15 cellular contexts compared by ENCODE assay signal in genomic region chr1:210123924-210124589, GRCh38.
DNase-seq lines count a peak whose midpoint lies in the region; ATAC-seq, FAIRE-seq and TF ChIP-seq lines count a peak whose summit lies in the region.
"Had no signal": no experiment of that assay in that cellular context is flagged by ENCODE, and none has a peak within 500 bp of the region (broad histone marks: within the 10 kb centered on the region; RNA-seq: fewer than 3 reads in every experiment).

No MANE protein-coding gene starts in this region.

- WGBS in A549 (ENCODE audit: missing lambda C conversion rate) = 0% methylated on average over 2 of the region's 2 CpGs

- no peaks in the 10 kb centered on the region for H4K20me1 ChIP-seq in PC-3 (ENCODE audit: low read length)

- no peak overlapping the region for H3K27ac ChIP-seq in A549
- H3K27ac ChIP-seq in PC-3 (ENCODE audit: low read length) = no peak overlapping the region
- H3K27ac ChIP-seq: C4-2B had no signal

- no peak overlapping the region for H2AFZ ChIP-seq in PC-3 (ENCODE audit: low read length)

- no peak for FAIRE-seq in A549 (lab: Jason Lieb, UNC)
- FAIRE-seq: GM12878 had no signal

- H3K9me3 ChIP-seq in A549 (no peaks in the 10 kb centered on the region), PC-3 (ENCODE audit: low read length) (no peaks in the 10 kb centered on the region)

- no peaks in the 10 kb centered on the region for H3K36me3 ChIP-seq in PC-3 (ENCODE audit: low read depth, low read length)

- H3K4me1 Mint-ChIP-seq in activated T-helper 1 cell treated with anti-CD3 and anti-CD28 coated beads, Interleukin-12 subunit alpha, Interleukin-12 subunit beta, Interleukin-2, Interleukin-4 antibody, amounts not matched to agents 30 ng/mL and 10 ng/mL and 1 ng/mL, durations not matched to agents 14 hours and 24 hours and 36 hours (ENCODE audit: low read depth) = no peaks in the 10 kb centered on the region
- H3K4me1 Mint-ChIP-seq: activated naive CD8-positive, alpha-beta T cell treated with anti-CD3 and anti-CD28 coated beads, Interleukin-2, amount 50 U/mL, for 24 hours; IgD-negative memory B cell had no signal

- H3F3A ChIP-seq in PC-3 (ENCODE audit: low read length, unreplicated experiment) = no peaks in the 10 kb centered on the region

- H3K9ac ChIP-seq in PC-3 (ENCODE audit: low read length) = no peak overlapping the region

- no TSS peak for BruUV-seq in PC-3 (replicated peaks; lab: Mats Ljungman, UMichigan)

- no peaks in the 10 kb centered on the region for H3K36me3 Mint-ChIP-seq in activated T-helper 1 cell treated with anti-CD3 and anti-CD28 coated beads, Interleukin-12 subunit alpha, Interleukin-12 subunit beta, Interleukin-2, Interleukin-4 antibody, amounts not matched to agents 30 ng/mL and 10 ng/mL and 1 ng/mL, durations not matched to agents 14 hours and 24 hours and 36 hours (ENCODE audit: low read depth)
- H3K36me3 Mint-ChIP-seq: IgD-negative memory B cell, type B pancreatic cell had no signal

- no peak for TF ChIP-seq RAD21 in A549 (conservative IDR thresholded peaks at IDR 0.05 in 1 of 2, IDR thresholded peaks at IDR 0.05 in 1 of 2)

- ATAC-seq in A549 (no peak; a peak in 2 of 6 replicates), PC-3 (peak; percentile 83), GM21515 (IDR thresholded peaks at IDR 0.05; ENCODE audit: unreplicated experiment) (no peak)
- ATAC-seq: activated naive CD8-positive, alpha-beta T cell treated with anti-CD3 and anti-CD28 coated beads, Interleukin-2, amount 50 U/mL, for 24 hours; GM12878 had no signal

- no peaks in the 10 kb centered on the region for H3K9me2 ChIP-seq in PC-3 (replicated peaks; ENCODE audit: low read length)

- DNase-seq in A549 (ENCODE audit: low read depth in 1 of 2, low spot score in 1 of 2) = peak; percentile 21 to 39
- peak; percentile 38 for DNase-seq in GM04504 (ENCODE audit: low read depth)
- peak; percentile 91 for DNase-seq in PC-3
- DNase-seq in fibroblast of mammary gland (ENCODE audit: low read depth) = peak; percentile 87
- no peak for DNase-seq in activated T-helper 1 cell treated with anti-CD3 and anti-CD28 coated beads, Interleukin-12 subunit alpha, Interleukin-12 subunit beta, Interleukin-2, Interleukin-4 antibody, amounts not matched to agents 30 ng/mL and 10 ng/mL and 1 ng/mL, durations not matched to agents 14 hours and 24 hours and 36 hours (ENCODE audit: low spot score)
- no peak for DNase-seq in NCI-H128 (lab: John Stamatoyannopoulos, UW; ENCODE audit: unreplicated experiment)
- no peak for DNase-seq in activated CD8-positive, alpha-beta memory T cell treated with anti-CD3 and anti-CD28 coated beads, Interleukin-2, amount 50 U/mL, for 4 hours
- DNase-seq: activated naive CD8-positive, alpha-beta T cell treated with anti-CD3 and anti-CD28 coated beads, Interleukin-2, amount 50 U/mL, for 24 hours; erythroblast; posterior cingulate gyrus had no signal

- H3K4me3 Mint-ChIP-seq in activated T-helper 1 cell treated with anti-CD3 and anti-CD28 coated beads, Interleukin-12 subunit alpha, Interleukin-12 subunit beta, Interleukin-2, Interleukin-4 antibody, amounts not matched to agents 30 ng/mL and 10 ng/mL and 1 ng/mL, durations not matched to agents 14 hours and 24 hours and 36 hours = no peak overlapping the region
- H3K4me3 Mint-ChIP-seq: activated naive CD8-positive, alpha-beta T cell treated with anti-CD3 and anti-CD28 coated beads, Interleukin-2, amount 50 U/mL, for 24 hours; IgD-negative memory B cell; type B pancreatic cell had no signal

- POLR2A ChIA-PET in A549 (lab: Yijun Ruan, JAX) = no interaction called here
- POLR2A ChIA-PET in PC-3 (lab: Charles Lee; ENCODE audit: unreplicated experiment) = interaction anchor here (0.7 kb wide), 1 partner anchor 136 kb away, joined by 3 read pairs; no protein-coding TSS in a partner anchor

- no peak for TF ChIP-seq CTCF in A549 (IDR thresholded peaks at IDR 0.05)
- no peak for TF ChIP-seq CTCF in PC-3 (conservative IDR thresholded peaks at IDR 0.05; ENCODE audit: low read depth, low read length)
- no peak for TF ChIP-seq CTCF in fibroblast of mammary gland (conservative IDR thresholded peaks at IDR 0.05; ENCODE audit: control insufficient read depth, insufficient read depth, low read depth, low read length)

- no peak for TF ChIP-seq POLR2A in A549 (IDR thresholded peaks at IDR 0.05; ENCODE audit: low read length)

- intact Hi-C loops in PC-3 (cut with micrococcal nuclease) = loop anchor here (10.0 kb wide), 1 partner anchor 259 kb away; no protein-coding TSS in a partner anchor
- intact Hi-C loops in activated T-helper 1 cell treated with anti-CD3 and anti-CD28 coated beads, Interleukin-12 subunit alpha, Interleukin-12 subunit beta, Interleukin-2, Interleukin-4 antibody, amounts not matched to agents 30 ng/mL and 10 ng/mL and 1 ng/mL, durations not matched to agents 14 hours and 24 hours and 36 hours (cut with micrococcal nuclease) = no loop called here

- H3K4me3 ChIP-seq in A549 (no peak overlapping the region), PC-3 (ENCODE audit: low read length) (no peak overlapping the region), fibroblast of mammary gland (ENCODE audit: control insufficient read depth, low read depth, low read length) (no peak overlapping the region)
- H3K4me3 ChIP-seq: GM12878 had no signal

- CTCF ChIA-PET in A549 (lab: Yijun Ruan, JAX) = no interaction called here
- CTCF ChIA-PET in PC-3 (lab: Charles Lee) = no interaction called here

- H3K4me1 ChIP-seq in A549 = peaks cover 12% of the 10 kb centered on the region; the same call in 2 of the 3 replicates
- peaks cover 13% of the 10 kb centered on the region for H3K4me1 ChIP-seq in PC-3 (ENCODE audit: insufficient read depth, low read length)

- no peaks in the 10 kb centered on the region for H3K27me3 Mint-ChIP-seq in activated T-helper 1 cell treated with anti-CD3 and anti-CD28 coated beads, Interleukin-12 subunit alpha, Interleukin-12 subunit beta, Interleukin-2, Interleukin-4 antibody, amounts not matched to agents 30 ng/mL and 10 ng/mL and 1 ng/mL, durations not matched to agents 14 hours and 24 hours and 36 hours (ENCODE audit: insufficient read depth)
- H3K27me3 Mint-ChIP-seq: type B pancreatic cell had no signal

- H3K27ac Mint-ChIP-seq in activated T-helper 1 cell treated with anti-CD3 and anti-CD28 coated beads, Interleukin-12 subunit alpha, Interleukin-12 subunit beta, Interleukin-2, Interleukin-4 antibody, amounts not matched to agents 30 ng/mL and 10 ng/mL and 1 ng/mL, durations not matched to agents 14 hours and 24 hours and 36 hours = no peak overlapping the region
- H3K27ac Mint-ChIP-seq: activated naive CD8-positive, alpha-beta T cell treated with anti-CD3 and anti-CD28 coated beads, Interleukin-2, amount 50 U/mL, for 24 hours; IgD-negative memory B cell; type B pancreatic cell had no signal

- no peaks in the 10 kb centered on the region for H3K9me3 Mint-ChIP-seq in activated T-helper 1 cell treated with anti-CD3 and anti-CD28 coated beads, Interleukin-12 subunit alpha, Interleukin-12 subunit beta, Interleukin-2, Interleukin-4 antibody, amounts not matched to agents 30 ng/mL and 10 ng/mL and 1 ng/mL, durations not matched to agents 14 hours and 24 hours and 36 hours
- H3K9me3 Mint-ChIP-seq: activated naive CD8-positive, alpha-beta T cell treated with anti-CD3 and anti-CD28 coated beads, Interleukin-2, amount 50 U/mL, for 24 hours; IgD-negative memory B cell; type B pancreatic cell had no signal

- TF ChIP-seq EP300 in A549 (IDR thresholded peaks at IDR 0.05) = no peak

- no peaks in the 10 kb centered on the region for H3K27me3 ChIP-seq in PC-3 (ENCODE audit: low read length)

- no peaks in the 10 kb centered on the region for H3K79me2 ChIP-seq in PC-3 (ENCODE audit: low read length)

- 0 out of 3 replicates have a peak overlapping the region, but pooled peaks have one; percentile 1 for H3K4me2 ChIP-seq in A549
- no peak overlapping the region for H3K4me2 ChIP-seq in PC-3 (ENCODE audit: low read length)

TF ChIP-seq in A549, 52 proteins besides CTCF, POLR2A, EP300 and RAD21:
- TF ChIP-seq EHMT2 (IDR thresholded peaks at IDR 0.05; ENCODE audit: low read depth) (no peak), HOXB13 (CRISPR knock-in tag; IDR thresholded peaks at IDR 0.05; ENCODE audit: low read depth) (no peak), FOSL2 (IDR thresholded peaks at IDR 0.05) (peak; percentile 75), FOSL2 (CRISPR knock-in tag; IDR thresholded peaks at IDR 0.05) (peak; percentile 54), JUNB (IDR thresholded peaks at IDR 0.05) (peak; percentile 82), FOXS1 (CRISPR knock-in tag; IDR thresholded peaks at IDR 0.05) (no peak)

Comparison
In these comparisons a context has a peak if more than half of its experiments do, and no peak if none do; other contexts are left out.
1. DNase-seq: peak in A549 (2 of 2), GM04504 (single experiment), PC-3 (single experiment) and fibroblast of mammary gland (single experiment); none in activated T-helper 1 cell treated with anti-CD3 and anti-CD28 coated beads, Interleukin-12 subunit alpha, Interleukin-12 subunit beta, Interleukin-2, Interleukin-4 antibody, amounts not matched to agents 30 ng/mL and 10 ng/mL and 1 ng/mL, durations not matched to agents 14 hours and 24 hours and 36 hours (single experiment), NCI-H128 (single experiment) and activated CD8-positive, alpha-beta memory T cell treated with anti-CD3 and anti-CD28 coated beads, Interleukin-2, amount 50 U/mL, for 4 hours (single experiment).